18 cellular contexts compared by ENCODE assay signal in the genomic region with DNA sequence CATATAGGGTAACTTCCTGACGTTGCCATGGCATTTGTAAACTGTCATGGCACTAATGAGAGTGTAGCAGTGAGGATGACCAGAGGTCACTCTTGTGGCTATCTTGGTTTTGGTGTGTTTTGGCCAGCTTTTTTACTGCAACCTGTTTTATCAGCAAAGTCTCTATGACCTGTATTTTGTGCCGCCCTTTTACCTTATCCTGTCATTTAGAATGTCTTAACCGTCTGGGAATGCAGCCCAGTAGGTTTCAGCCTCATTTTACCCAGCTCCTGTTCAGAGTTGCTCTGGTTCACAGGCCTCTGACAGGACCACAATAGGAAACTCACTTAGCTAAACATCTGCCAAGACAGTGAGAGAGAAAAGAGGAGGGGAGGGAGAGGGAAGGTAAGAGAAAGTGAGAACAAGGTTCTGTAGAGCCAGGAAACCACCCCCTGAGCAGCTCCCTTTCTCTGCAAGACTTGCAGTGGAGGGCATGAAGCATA.
DNase-seq lines count a peak whose midpoint lies in the region; ATAC-seq, FAIRE-seq and TF ChIP-seq lines count a peak whose summit lies in the region.
"Had no signal": no experiment of that assay in that cellular context is flagged by ENCODE, and none has a peak within 500 bp of the region (broad histone marks: within the 10 kb centered on the region; RNA-seq: fewer than 3 reads in every experiment).

No MANE protein-coding gene starts in this region.

- no peak overlapping the region for H3K27ac ChIP-seq in brain microvascular endothelial cell
- peak overlapping the region; percentile 85 for H3K27ac ChIP-seq in neural progenitor cell
- H3K27ac ChIP-seq: body of pancreas, gastroesophageal sphincter, skin epidermis had no signal

- no peak overlapping the region for H3K4me3 Mint-ChIP-seq in neural progenitor cell
- H3K4me3 Mint-ChIP-seq: activated CD4-positive, alpha-beta memory T cell treated with anti-CD3 and anti-CD28 coated beads for 36 hours; CD14-positive monocyte; natural killer cell treated with Interleukin-12 subunit alpha and Interleukin-12 subunit beta and Interleukin-15 and Interleukin-18, amount 100 ng/mL, for 72 hours had no signal

- H3K9me3 Mint-ChIP-seq in neural progenitor cell: peaks cover 6% of the 10 kb centered on the region
- H3K9me3 Mint-ChIP-seq: activated CD4-positive, alpha-beta memory T cell treated with anti-CD3 and anti-CD28 coated beads for 36 hours; natural killer cell treated with Interleukin-12 subunit alpha and Interleukin-12 subunit beta and Interleukin-15 and Interleukin-18, amount 100 ng/mL, for 72 hours had no signal

- in situ Hi-C loops in brain microvascular endothelial cell (cut with HindIII; ENCODE audit: low pct_ligation_motif_present, low sequenced_read_pairs): no loop called here

- H3K27ac Mint-ChIP-seq in neural progenitor cell: no peak overlapping the region
- H3K27ac Mint-ChIP-seq: activated CD4-positive, alpha-beta memory T cell treated with anti-CD3 and anti-CD28 coated beads for 36 hours; CD14-positive monocyte; natural killer cell treated with Interleukin-12 subunit alpha and Interleukin-12 subunit beta and Interleukin-15 and Interleukin-18, amount 100 ng/mL, for 72 hours had no signal

- H3K4me3 ChIP-seq in brain microvascular endothelial cell (ENCODE audit: low read depth, low read length) (no peak overlapping the region), neural progenitor cell (no peak overlapping the region)
- H3K4me3 ChIP-seq: body of pancreas, gastroesophageal sphincter, skin epidermis had no signal

- TF ChIP-seq CTCF in brain microvascular endothelial cell (IDR thresholded peaks at IDR 0.05; ENCODE audit: low read depth, low read length, missing control alignments) (no peak), neural progenitor cell (IDR thresholded peaks at IDR 0.05) (no peak)

- peaks cover 12% of the 10 kb centered on the region for H3K27me3 Mint-ChIP-seq in neural progenitor cell (ENCODE audit: insufficient read depth, low read depth)

- no peaks in the 10 kb centered on the region for H3K79me2 ChIP-seq in neural progenitor cell (ENCODE audit: low read depth)

- H3K36me3 Mint-ChIP-seq in neural progenitor cell: no peaks in the 10 kb centered on the region
- H3K36me3 Mint-ChIP-seq: activated CD4-positive, alpha-beta memory T cell treated with anti-CD3 and anti-CD28 coated beads for 36 hours; CD14-positive monocyte; natural killer cell treated with Interleukin-12 subunit alpha and Interleukin-12 subunit beta and Interleukin-15 and Interleukin-18, amount 100 ng/mL, for 72 hours had no signal

- no peaks in the 10 kb centered on the region for H3K36me3 ChIP-seq in brain microvascular endothelial cell (replicated peaks)
- H3K36me3 ChIP-seq in neural progenitor cell: no peaks in the 10 kb centered on the region
- H3K36me3 ChIP-seq: gastroesophageal sphincter had no signal

- FAIRE-seq in HTR-8/SVneo (lab: Jason Lieb, UNC): peak; percentile 88

- H3K4me1 Mint-ChIP-seq in neural progenitor cell: peaks cover 8% of the 10 kb centered on the region

- DNase-seq in HTR-8/SVneo (ENCODE audit: insufficient read length, low spot score): no peak
- DNase-seq in brain microvascular endothelial cell: peak; percentile 51
- DNase-seq in neural progenitor cell (ENCODE audit: low spot score): peak; percentile 26
- DNase-seq in activated CD4-positive, alpha-beta T cell treated with anti-CD3 and anti-CD28 coated beads for 4 hours: no peak
- DNase-seq in NCI-H146 treated with DMSO at 0.1 percent for 48 hours (lab: John Stamatoyannopoulos, UW; ENCODE audit: unreplicated experiment): no peak
- DNase-seq: activated CD4-positive, alpha-beta memory T cell treated with anti-CD3 and anti-CD28 coated beads for 36 hours; activated effector memory CD4-positive, alpha-beta T cell treated with Interleukin-2 at 50 U/mL for 16 hours; body of pancreas; effector CD8-positive, alpha-beta T cell; left cardiac atrium; RPMI8226; T1000 had no signal

- H3K4me1 ChIP-seq in neural progenitor cell: peaks cover 15% of the 10 kb centered on the region

- peaks cover 12% of the 10 kb centered on the region for H3F3A ChIP-seq in neural progenitor cell (ENCODE audit: low read depth)

- H3K9ac ChIP-seq in neural progenitor cell: no peak overlapping the region

- H3K27me3 ChIP-seq in brain microvascular endothelial cell (replicated peaks) (no peaks in the 10 kb centered on the region), neural progenitor cell (no peaks in the 10 kb centered on the region)
- H3K27me3 ChIP-seq: body of pancreas, gastroesophageal sphincter had no signal

- no peak overlapping the region for H3K4me2 ChIP-seq in neural progenitor cell

- ATAC-seq in GM18907 (IDR thresholded peaks at IDR 0.05; ENCODE audit: unreplicated experiment) (peak; percentile 66), GM21737 (IDR thresholded peaks at IDR 0.05; ENCODE audit: unreplicated experiment) (no peak)
- ATAC-seq: body of pancreas; gastroesophageal sphincter; left cardiac atrium; natural killer cell treated with Interleukin-12 subunit alpha and Interleukin-12 subunit beta and Interleukin-15 and Interleukin-18, amount 100 ng/mL, for 72 hours had no signal

- H3K9me3 ChIP-seq in neural progenitor cell (ENCODE audit: low read depth): no peaks in the 10 kb centered on the region
- H3K9me3 ChIP-seq: body of pancreas, gastroesophageal sphincter had no signal

- H2AFZ ChIP-seq in neural progenitor cell (replicated peaks): peak overlapping the region; percentile 87

- no peaks in the 10 kb centered on the region for H4K20me1 ChIP-seq in neural progenitor cell (ENCODE audit: low read depth)

Comparison
In these comparisons a context has a peak if more than half of its experiments do, and no peak if none do; other contexts are left out.
1. DNase-seq: peak in brain microvascular endothelial cell (single experiment) and neural progenitor cell (single experiment); none in HTR-8/SVneo (single experiment), activated CD4-positive, alpha-beta T cell treated with anti-CD3 and anti-CD28 coated beads for 4 hours (0 of 2) and NCI-H146 treated with DMSO at 0.1 percent for 48 hours (single experiment).